12 cellular contexts compared by ENCODE assay signal in the genomic region with DNA sequence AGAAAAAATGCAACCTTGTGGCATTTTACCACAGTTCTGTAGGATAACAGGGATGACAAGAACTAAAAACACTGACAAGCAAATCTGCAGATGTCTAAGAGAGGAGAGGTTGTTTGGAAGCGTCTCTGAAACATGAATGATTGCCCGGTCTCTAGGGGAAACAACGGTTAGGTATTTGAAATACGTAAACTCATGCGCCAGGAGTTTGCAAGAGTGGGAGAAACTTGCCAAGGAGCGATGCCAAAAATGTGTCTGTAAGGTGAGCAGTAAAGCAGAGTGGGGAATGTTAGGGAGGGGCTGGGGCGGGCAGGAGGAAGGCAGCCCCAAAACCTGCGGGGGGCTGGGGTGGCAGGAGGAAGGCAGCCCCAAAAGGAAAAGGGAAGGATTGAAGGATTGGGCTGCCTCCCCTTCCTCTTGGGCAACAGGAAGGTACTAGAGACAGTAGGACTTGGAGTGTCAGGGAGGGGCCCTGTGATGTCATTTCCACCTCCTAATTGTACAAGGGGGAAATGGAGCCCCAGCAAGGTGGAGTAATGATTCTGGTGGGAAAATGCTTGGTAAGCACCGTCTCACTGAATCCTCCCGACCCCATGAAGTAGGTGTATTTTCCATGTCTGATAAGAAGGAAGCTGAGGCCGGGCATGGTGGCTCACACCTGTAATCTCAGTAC. TPM values are rescaled to one million over a fixed set of nuclear protein-coding genes. Genes with fewer than 3 reads are reported as not detected.
DNase-seq lines count a peak whose midpoint lies in the region; ATAC-seq, FAIRE-seq and TF ChIP-seq lines count a peak whose summit lies in the region.
"Had no signal": no experiment of that assay in that cellular context is flagged by ENCODE, and none has a peak within 500 bp of the region (broad histone marks: within the 10 kb centered on the region; RNA-seq: fewer than 3 reads in every experiment).

No MANE protein-coding gene starts in this region.

- H3K9me3 Mint-ChIP-seq in WTC11, result peaks cover 15% of the 10 kb centered on the region

- intact Hi-C loops in esophagus squamous epithelium (cut with DNase I), result no loop called here
- intact Hi-C loops in lower lobe of right lung (cut with DNase I), result loop anchor here (5.0 kb wide), 1 partner anchor 96 kb away; no protein-coding TSS in a partner anchor

- peak; percentile 49 for TF ChIP-seq EP300 in suprapubic skin (IDR thresholded peaks at IDR 0.05)

- POLR2A ChIA-PET in WTC11 (lab: Charles Lee), result no interaction called here

- H3K9me3 ChIP-seq in esophagus squamous epithelium (no peaks in the 10 kb centered on the region), lower lobe of right lung (no peaks in the 10 kb centered on the region), suprapubic skin (no peaks in the 10 kb centered on the region), small intestine (ENCODE audit: control insufficient read depth, low read depth) (no peaks in the 10 kb centered on the region)

- H3K27me3 ChIP-seq in esophagus squamous epithelium (no peaks in the 10 kb centered on the region), lower lobe of right lung (ENCODE audit: low read depth) (peaks cover 2% of the 10 kb centered on the region), suprapubic skin (no peaks in the 10 kb centered on the region), small intestine (ENCODE audit: control insufficient read depth in 2 of 2, insufficient read depth in 2 of 2, low read length in 2 of 2) (no peaks in the 10 kb centered on the region)

- DNase-seq in WTC11 (ENCODE audit: low spot score) (no peak), esophagus squamous epithelium (lab: John Stamatoyannopoulos, UW) (no peak), lower lobe of right lung (peak; percentile 54), suprapubic skin (ENCODE audit: low spot score in 2 of 2) (no peak), NCI-H2029 treated with DMSO at 0.1 percent for 48 hours (lab: John Stamatoyannopoulos, UW) (no peak), NCI-H510A (lab: John Stamatoyannopoulos, UW) (no peak), NCI-H748 (lab: John Stamatoyannopoulos, UW; ENCODE audit: unreplicated experiment) (no peak), small intestine (no peak)
- DNase-seq: activated CD4-positive, alpha-beta T cell treated with anti-CD3 and anti-CD28 coated beads for 4 hours; activated naive CD4-positive, alpha-beta T cell treated with anti-CD3 and anti-CD28 coated beads, Interleukin-2, amount 50 U/mL, for 16 hours; hypothalamus; NCI-H1694 had no signal

- H3K36me3 ChIP-seq in esophagus squamous epithelium (no peaks in the 10 kb centered on the region), lower lobe of right lung (no peaks in the 10 kb centered on the region), suprapubic skin (no peaks in the 10 kb centered on the region), small intestine (ENCODE audit: control insufficient read depth in 2 of 2, insufficient read depth in 2 of 2, low read length in 2 of 2) (no peaks in the 10 kb centered on the region)

- H3K36me3 Mint-ChIP-seq in WTC11, result peaks cover 16% of the 10 kb centered on the region

- H3K27me3 Mint-ChIP-seq in WTC11 (ENCODE audit: low read depth), result peaks cover 9% of the 10 kb centered on the region

- 36 to 47% methylated on average over 10 to 11 of the region's 11 CpGs for WGBS in esophagus squamous epithelium, 2 donors
- 62% methylated on average over 11 of the region's 11 CpGs for WGBS in suprapubic skin
- WGBS in small intestine, 3 donors, result 80 to 84% (median 81%) methylated on average over 11 of the region's 11 CpGs

- TF ChIP-seq CTCF in WTC11 (IDR thresholded peaks at IDR 0.05) (no peak), esophagus squamous epithelium (IDR thresholded peaks at IDR 0.05) (no peak), lower lobe of right lung (IDR thresholded peaks at IDR 0.05) (no peak), suprapubic skin (IDR thresholded peaks at IDR 0.05) (no peak)

- TF ChIP-seq POLR2A in esophagus squamous epithelium (IDR thresholded peaks at IDR 0.05), result no peak
- TF ChIP-seq POLR2A in suprapubic skin (IDR thresholded peaks at IDR 0.05), result no peak

- H3K27ac ChIP-seq in esophagus squamous epithelium (peak overlapping the region; percentile 41 to 84 (median 62)), lower lobe of right lung (peak overlapping the region; percentile 24), suprapubic skin (peak overlapping the region; percentile 2), small intestine (ENCODE audit: low read depth in 1 of 2, low read length in 1 of 2) (no peak overlapping the region)

- no peak overlapping the region for H3K4me3 ChIP-seq in esophagus squamous epithelium
- H3K4me3 ChIP-seq in lower lobe of right lung, result no peak overlapping the region
- no peak overlapping the region for H3K4me3 ChIP-seq in suprapubic skin
- H3K4me3 ChIP-seq in small intestine (ENCODE audit: low read depth in 1 of 2, low read length in 2 of 2), result no peak overlapping the region

- H3K27ac Mint-ChIP-seq in WTC11, result peak overlapping the region; percentile 59; the same call in 1 of the 2 replicates

- no peak for ATAC-seq in WTC11
- ATAC-seq in lower lobe of right lung, result peak; percentile 73 to 82

- CTCF ChIA-PET in WTC11 (lab: Charles Lee), result interaction anchor here (1.7 kb wide), 1 partner anchor 12 kb away, joined by 4 read pairs; no protein-coding TSS in a partner anchor

- H3K4me1 Mint-ChIP-seq in WTC11, result peaks cover 49% of the 10 kb centered on the region

- H3K4me1 ChIP-seq in esophagus squamous epithelium (peaks cover 20 to 76% (median 20%) of the 10 kb centered on the region in 3 donors), lower lobe of right lung (no peaks in the 10 kb centered on the region), suprapubic skin (peaks cover 53% of the 10 kb centered on the region), small intestine (ENCODE audit: control insufficient read depth in 2 of 2, insufficient read depth in 1 of 2, low read depth in 1 of 2, low read length in 1 of 2) (peaks cover 0 to 7% of the 10 kb centered on the region in 2 donors)

- H3K4me3 Mint-ChIP-seq in WTC11, result no peak overlapping the region

- FAIRE-seq in small intestine (lab: Jason Lieb, UNC), result no peak

TF ChIP-seq in WTC11, 78 proteins besides CTCF, POLR2A, EP300 and RAD21 (continues in another document):
- TF ChIP-seq, protein P1, sequence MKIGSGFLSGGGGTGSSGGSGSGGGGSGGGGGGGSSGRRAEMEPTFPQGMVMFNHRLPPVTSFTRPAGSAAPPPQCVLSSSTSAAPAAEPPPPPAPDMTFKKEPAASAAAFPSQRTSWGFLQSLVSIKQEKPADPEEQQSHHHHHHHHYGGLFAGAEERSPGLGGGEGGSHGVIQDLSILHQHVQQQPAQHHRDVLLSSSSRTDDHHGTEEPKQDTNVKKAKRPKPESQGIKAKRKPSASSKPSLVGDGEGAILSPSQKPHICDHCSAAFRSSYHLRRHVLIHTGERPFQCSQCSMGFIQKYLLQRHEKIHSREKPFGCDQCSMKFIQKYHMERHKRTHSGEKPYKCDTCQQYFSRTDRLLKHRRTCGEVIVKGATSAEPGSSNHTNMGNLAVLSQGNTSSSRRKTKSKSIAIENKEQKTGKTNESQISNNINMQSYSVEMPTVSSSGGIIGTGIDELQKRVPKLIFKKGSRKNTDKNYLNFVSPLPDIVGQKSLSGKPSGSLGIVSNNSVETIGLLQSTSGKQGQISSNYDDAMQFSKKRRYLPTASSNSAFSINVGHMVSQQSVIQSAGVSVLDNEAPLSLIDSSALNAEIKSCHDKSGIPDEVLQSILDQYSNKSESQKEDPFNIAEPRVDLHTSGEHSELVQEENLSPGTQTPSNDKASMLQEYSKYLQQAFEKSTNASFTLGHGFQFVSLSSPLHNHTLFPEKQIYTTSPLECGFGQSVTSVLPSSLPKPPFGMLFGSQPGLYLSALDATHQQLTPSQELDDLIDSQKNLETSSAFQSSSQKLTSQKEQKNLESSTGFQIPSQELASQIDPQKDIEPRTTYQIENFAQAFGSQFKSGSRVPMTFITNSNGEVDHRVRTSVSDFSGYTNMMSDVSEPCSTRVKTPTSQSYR (CRISPR knock-in tag; IDR thresholded peaks at IDR 0.05), result no peak
- TF ChIP-seq, protein P2, sequence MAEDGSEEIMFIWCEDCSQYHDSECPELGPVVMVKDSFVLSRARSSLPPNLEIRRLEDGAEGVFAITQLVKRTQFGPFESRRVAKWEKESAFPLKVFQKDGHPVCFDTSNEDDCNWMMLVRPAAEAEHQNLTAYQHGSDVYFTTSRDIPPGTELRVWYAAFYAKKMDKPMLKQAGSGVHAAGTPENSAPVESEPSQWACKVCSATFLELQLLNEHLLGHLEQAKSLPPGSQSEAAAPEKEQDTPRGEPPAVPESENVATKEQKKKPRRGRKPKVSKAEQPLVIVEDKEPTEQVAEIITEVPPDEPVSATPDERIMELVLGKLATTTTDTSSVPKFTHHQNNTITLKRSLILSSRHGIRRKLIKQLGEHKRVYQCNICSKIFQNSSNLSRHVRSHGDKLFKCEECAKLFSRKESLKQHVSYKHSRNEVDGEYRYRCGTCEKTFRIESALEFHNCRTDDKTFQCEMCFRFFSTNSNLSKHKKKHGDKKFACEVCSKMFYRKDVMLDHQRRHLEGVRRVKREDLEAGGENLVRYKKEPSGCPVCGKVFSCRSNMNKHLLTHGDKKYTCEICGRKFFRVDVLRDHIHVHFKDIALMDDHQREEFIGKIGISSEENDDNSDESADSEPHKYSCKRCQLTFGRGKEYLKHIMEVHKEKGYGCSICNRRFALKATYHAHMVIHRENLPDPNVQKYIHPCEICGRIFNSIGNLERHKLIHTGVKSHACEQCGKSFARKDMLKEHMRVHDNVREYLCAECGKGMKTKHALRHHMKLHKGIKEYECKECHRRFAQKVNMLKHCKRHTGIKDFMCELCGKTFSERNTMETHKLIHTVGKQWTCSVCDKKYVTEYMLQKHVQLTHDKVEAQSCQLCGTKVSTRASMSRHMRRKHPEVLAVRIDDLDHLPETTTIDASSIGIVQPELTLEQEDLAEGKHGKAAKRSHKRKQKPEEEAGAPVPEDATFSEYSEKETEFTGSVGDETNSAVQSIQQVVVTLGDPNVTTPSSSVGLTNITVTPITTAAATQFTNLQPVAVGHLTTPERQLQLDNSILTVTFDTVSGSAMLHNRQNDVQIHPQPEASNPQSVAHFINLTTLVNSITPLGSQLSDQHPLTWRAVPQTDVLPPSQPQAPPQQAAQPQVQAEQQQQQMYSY (CRISPR knock-in tag; IDR thresholded peaks at IDR 0.05), result no peak
- TF ChIP-seq, protein P3, sequence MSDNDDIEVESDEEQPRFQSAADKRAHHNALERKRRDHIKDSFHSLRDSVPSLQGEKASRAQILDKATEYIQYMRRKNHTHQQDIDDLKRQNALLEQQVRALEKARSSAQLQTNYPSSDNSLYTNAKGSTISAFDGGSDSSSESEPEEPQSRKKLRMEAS (CRISPR knock-in tag; IDR thresholded peaks at IDR 0.05), result no peak
- TF ChIP-seq PRRX2 (CRISPR knock-in tag; IDR thresholded peaks at IDR 0.05) (no peak), MYBL2 (CRISPR knock-in tag; IDR thresholded peaks at IDR 0.05) (no peak)

RNA-seq across cellular contexts. Expression of gene PLEKHA1, which starts 33.2 kb away (rescaled TPM):
- total RNA-seq in WTC11 (2021), result 34.6 to 46.6 TPM (median 43.7 TPM) in 3 replicates
- total RNA-seq in esophagus squamous epithelium, result 10 to 100 TPM; 23.4 to 56.3 (median 35.9) TPM
- 46.1 TPM for total RNA-seq in lower lobe of right lung
- 10 to 100 TPM; 68.2 to 91.6 (median 78.8) TPM for total RNA-seq in suprapubic skin
- 10 to 100 TPM; 15.4 to 25.5 (median 21.9) TPM for polyA plus RNA-seq in small intestine

Comparison
In these comparisons a context has a peak if more than half of its experiments do, and no peak if none do; other contexts are left out.
1. H3K27ac ChIP-seq: peak in esophagus squamous epithelium (4 of 4), lower lobe of right lung (single experiment) and suprapubic skin (single experiment); none in small intestine (0 of 2).